ENCODE assay signal across 1 cellular context in the genomic region with DNA sequence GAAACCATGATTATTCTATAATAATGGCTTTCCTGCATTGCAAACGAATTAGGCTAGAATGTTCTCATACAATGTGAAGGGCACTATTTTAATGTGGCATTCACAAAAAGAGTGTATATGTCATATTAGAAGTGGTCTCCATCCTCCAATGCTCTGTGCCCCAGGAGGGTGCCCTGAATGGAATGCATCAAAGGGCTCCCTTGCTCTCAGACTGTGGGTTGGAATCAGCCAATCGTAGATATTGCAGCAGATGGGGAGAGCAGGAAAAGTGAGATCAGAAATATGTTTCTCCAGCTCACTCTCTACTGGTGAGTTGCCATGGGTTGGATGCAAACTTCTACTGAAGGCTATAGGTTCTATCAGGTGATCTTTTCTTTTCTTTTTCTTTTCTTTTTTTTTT.
TF ChIP-seq lines count a peak whose summit lies in the region.

No MANE protein-coding gene starts in this region.

TF ChIP-seq in GM23338, 12 proteins besides CTCF, POLR2A, EP300 and RAD21 (continued from another document):
- TF ChIP-seq ZNF462 (CRISPR knock-in tag; IDR thresholded peaks at IDR 0.05) (no peak), EZH2phosphoT487 (IDR thresholded peaks at IDR 0.05; ENCODE audit: unreplicated experiment) (no peak), ZNF331 (CRISPR knock-in tag; IDR thresholded peaks at IDR 0.05; ENCODE audit: low read depth) (no peak), ZNF114 (CRISPR knock-in tag; IDR thresholded peaks at IDR 0.05) (no peak), EZH2 (IDR thresholded peaks at IDR 0.05; ENCODE audit: low read depth, unreplicated experiment) (no peak), NANOG (IDR thresholded peaks at IDR 0.05; ENCODE audit: borderline replicate concordance) (no peak)
TF ChIP-seq in GM23338: peak in this region for 0.
